ENCODE assay signal across 8 cellular contexts in the genomic region with DNA sequence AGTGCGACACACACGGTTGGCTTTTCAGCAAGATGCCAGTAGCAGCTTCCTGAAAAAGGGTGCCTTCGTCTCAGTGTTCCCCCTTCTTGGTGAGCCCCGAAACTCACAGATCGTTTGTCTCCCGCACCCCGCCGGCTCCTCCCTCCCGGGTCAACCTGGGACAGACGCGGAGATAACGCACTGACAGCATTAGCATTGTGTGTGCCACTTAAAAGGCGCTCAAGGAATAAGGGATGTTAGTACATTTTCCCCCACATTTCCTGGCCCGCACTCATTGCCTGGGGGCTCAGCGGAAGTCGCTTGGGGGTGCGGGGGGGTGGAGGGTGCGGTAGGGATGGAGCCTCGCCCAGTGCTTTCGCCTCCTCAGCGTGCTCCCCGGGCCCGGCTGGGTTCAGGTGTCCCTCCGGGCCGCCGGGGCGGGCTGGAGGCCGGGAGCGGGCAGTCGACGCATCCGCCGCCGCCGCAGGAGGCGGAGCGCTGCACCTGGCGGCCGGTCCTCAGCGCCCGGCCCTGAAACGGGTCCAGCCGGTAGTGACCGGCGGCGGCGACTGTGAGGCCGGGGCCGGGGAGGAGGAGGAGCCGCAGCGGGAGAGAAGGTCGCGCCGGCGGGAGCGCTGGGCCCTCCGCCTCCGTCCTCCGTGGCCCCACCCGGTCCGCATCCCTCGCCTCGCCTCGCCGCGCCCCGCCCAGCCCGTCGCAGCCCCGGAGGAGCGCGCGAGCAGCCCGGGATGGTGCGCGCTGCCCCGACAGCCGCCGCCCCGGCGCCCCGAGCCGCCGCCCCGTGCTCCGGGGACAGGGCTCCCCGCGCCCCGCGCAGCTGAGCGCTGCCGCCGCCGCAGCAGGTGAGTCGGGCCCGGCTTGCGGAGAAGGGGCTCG. TPM values are rescaled to one million over a fixed set of nuclear protein-coding genes. Genes with fewer than 3 reads are reported as not detected.
DNase-seq lines count a peak whose midpoint lies in the region; TF ChIP-seq lines count a peak whose summit lies in the region.

A gene (plus strand): TSS at position 694 of the 876 bp plus-strand sequence. CDS start 27,675 bp downstream, outside the sequence.

- peaks cover 37% of the 10 kb centered on the region for H3K27me3 ChIP-seq in H7 (ENCODE audit: control insufficient read depth, insufficient read depth, low read length)
- H3K27me3 ChIP-seq in liver (ENCODE audit: control insufficient read depth in 4 of 4, insufficient read depth in 4 of 4, low read length in 3 of 4), result peaks cover 0 to 4% (median 2%) of the 10 kb centered on the region in 4 donors

- peak within 1 kb of the TSS in 1 of 2 donors; percentile 63 for H3K9ac ChIP-seq in liver (ENCODE audit: low read depth in 1 of 2, low read length in 2 of 2)

- DNase-seq in H7 (peak; percentile 85), NAMALWA (ENCODE audit: low spot score) (peak; percentile 37), chondrocyte (ENCODE audit: low spot score) (no peak), COLO829 (ENCODE audit: low spot score) (no peak)
- peak; percentile 29 for DNase-seq in activated CD4-positive, alpha-beta T cell treated with anti-CD3 and anti-CD28 coated beads for 1 hour
- peak; percentile 57 for DNase-seq in stimulated activated CD4-positive, alpha-beta T cell treated with anti-CD3 and anti-CD28 coated beads, Interleukin-4, amount 100 ng/mL, for 24 hours

- peaks cover 0 to 5% (median 0%) of the 10 kb centered on the region in 4 donors for H3K9me3 ChIP-seq in liver (ENCODE audit: control insufficient read depth in 4 of 4, low read length in 3 of 4)

- no peaks in the 10 kb centered on the region for H3K36me3 Mint-ChIP-seq in chondrocyte (ENCODE audit: low read depth)

- H3K4me3 Mint-ChIP-seq in chondrocyte (ENCODE audit: unreplicated experiment), result peak within 1 kb of the TSS; percentile 63

- TF ChIP-seq CTCF in chondrocyte (IDR thresholded peaks at IDR 0.05) (no peak), liver (IDR thresholded peaks at IDR 0.05; ENCODE audit: low read depth, low read length, missing input control) (no peak)

- no peaks in the 10 kb centered on the region for H3K36me3 ChIP-seq in H7 (replicated peaks; ENCODE audit: control insufficient read depth, insufficient read depth, low read length)
- H3K36me3 ChIP-seq in liver (ENCODE audit: control insufficient read depth in 4 of 4, insufficient read depth in 3 of 4, low read depth in 1 of 4, low read length in 3 of 4), result no peaks in the 10 kb centered on the region

- H3K4me1 ChIP-seq in liver (ENCODE audit: control insufficient read depth in 4 of 4, insufficient read depth in 4 of 4, low read length in 3 of 4), result peaks cover 0 to 9% (median 4%) of the 10 kb centered on the region in 4 donors

- H3K27ac ChIP-seq in liver (ENCODE audit: low read depth in 1 of 2, low read length in 2 of 2), result peak within 1 kb of the TSS; percentile 1 to 38

- TF ChIP-seq RAD21 in liver (IDR thresholded peaks at IDR 0.05), result no peak

- no peak within 1 kb of the TSS for H3K27ac Mint-ChIP-seq in chondrocyte (ENCODE audit: unreplicated experiment)

- no peaks in the 10 kb centered on the region for H3K9me3 Mint-ChIP-seq in chondrocyte (ENCODE audit: low read depth)

- H3K4me3 ChIP-seq in GM08714 (ENCODE audit: low read length) (peak within 1 kb of the TSS; percentile 86), H7 (ENCODE audit: insufficient read depth, low read depth, low read length) (peak within 1 kb of the TSS; percentile 55), liver (ENCODE audit: low read depth in 1 of 3, low read length in 3 of 3) (peak within 1 kb of the TSS; percentile 35 to 96 (median 68))

- 4% methylated on average over 98 of the region's 98 CpGs for WGBS in liver

- H3K27me3 Mint-ChIP-seq in chondrocyte (ENCODE audit: low read depth), result no peaks in the 10 kb centered on the region

- peaks cover 4% of the 10 kb centered on the region for H3K4me1 Mint-ChIP-seq in chondrocyte (ENCODE audit: low read depth)

TF ChIP-seq in liver, 16 proteins besides CTCF, POLR2A, EP300 and RAD21:
- TF ChIP-seq HNF4G (IDR thresholded peaks at IDR 0.05), result no peak
- no peak for TF ChIP-seq YY1 (IDR thresholded peaks at IDR 0.05)
- no peak for TF ChIP-seq FOXA2 (IDR thresholded peaks at IDR 0.05)
- TF ChIP-seq, protein P1, sequence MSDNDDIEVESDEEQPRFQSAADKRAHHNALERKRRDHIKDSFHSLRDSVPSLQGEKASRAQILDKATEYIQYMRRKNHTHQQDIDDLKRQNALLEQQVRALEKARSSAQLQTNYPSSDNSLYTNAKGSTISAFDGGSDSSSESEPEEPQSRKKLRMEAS (IDR thresholded peaks at IDR 0.05), result no peak
- TF ChIP-seq, protein P2, sequence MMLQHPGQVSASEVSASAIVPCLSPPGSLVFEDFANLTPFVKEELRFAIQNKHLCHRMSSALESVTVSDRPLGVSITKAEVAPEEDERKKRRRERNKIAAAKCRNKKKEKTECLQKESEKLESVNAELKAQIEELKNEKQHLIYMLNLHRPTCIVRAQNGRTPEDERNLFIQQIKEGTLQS (IDR thresholded peaks at IDR 0.05), result no peak
- no peak for TF ChIP-seq FOXA1 (IDR thresholded peaks at IDR 0.05)
- TF ChIP-seq SP1 (IDR thresholded peaks at IDR 0.05), result no peak
- TF ChIP-seq JUND (IDR thresholded peaks at IDR 0.05), result no peak
- no peak for TF ChIP-seq NR2F2 (IDR thresholded peaks at IDR 0.05)
- no peak for TF ChIP-seq RXRA (IDR thresholded peaks at IDR 0.05)
- TF ChIP-seq, protein P3, sequence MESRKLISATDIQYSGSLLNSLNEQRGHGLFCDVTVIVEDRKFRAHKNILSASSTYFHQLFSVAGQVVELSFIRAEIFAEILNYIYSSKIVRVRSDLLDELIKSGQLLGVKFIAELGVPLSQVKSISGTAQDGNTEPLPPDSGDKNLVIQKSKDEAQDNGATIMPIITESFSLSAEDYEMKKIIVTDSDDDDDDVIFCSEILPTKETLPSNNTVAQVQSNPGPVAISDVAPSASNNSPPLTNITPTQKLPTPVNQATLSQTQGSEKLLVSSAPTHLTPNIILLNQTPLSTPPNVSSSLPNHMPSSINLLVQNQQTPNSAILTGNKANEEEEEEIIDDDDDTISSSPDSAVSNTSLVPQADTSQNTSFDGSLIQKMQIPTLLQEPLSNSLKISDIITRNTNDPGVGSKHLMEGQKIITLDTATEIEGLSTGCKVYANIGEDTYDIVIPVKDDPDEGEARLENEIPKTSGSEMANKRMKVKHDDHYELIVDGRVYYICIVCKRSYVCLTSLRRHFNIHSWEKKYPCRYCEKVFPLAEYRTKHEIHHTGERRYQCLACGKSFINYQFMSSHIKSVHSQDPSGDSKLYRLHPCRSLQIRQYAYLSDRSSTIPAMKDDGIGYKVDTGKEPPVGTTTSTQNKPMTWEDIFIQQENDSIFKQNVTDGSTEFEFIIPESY (IDR thresholded peaks at IDR 0.05), result no peak
- TF ChIP-seq, protein P4, sequence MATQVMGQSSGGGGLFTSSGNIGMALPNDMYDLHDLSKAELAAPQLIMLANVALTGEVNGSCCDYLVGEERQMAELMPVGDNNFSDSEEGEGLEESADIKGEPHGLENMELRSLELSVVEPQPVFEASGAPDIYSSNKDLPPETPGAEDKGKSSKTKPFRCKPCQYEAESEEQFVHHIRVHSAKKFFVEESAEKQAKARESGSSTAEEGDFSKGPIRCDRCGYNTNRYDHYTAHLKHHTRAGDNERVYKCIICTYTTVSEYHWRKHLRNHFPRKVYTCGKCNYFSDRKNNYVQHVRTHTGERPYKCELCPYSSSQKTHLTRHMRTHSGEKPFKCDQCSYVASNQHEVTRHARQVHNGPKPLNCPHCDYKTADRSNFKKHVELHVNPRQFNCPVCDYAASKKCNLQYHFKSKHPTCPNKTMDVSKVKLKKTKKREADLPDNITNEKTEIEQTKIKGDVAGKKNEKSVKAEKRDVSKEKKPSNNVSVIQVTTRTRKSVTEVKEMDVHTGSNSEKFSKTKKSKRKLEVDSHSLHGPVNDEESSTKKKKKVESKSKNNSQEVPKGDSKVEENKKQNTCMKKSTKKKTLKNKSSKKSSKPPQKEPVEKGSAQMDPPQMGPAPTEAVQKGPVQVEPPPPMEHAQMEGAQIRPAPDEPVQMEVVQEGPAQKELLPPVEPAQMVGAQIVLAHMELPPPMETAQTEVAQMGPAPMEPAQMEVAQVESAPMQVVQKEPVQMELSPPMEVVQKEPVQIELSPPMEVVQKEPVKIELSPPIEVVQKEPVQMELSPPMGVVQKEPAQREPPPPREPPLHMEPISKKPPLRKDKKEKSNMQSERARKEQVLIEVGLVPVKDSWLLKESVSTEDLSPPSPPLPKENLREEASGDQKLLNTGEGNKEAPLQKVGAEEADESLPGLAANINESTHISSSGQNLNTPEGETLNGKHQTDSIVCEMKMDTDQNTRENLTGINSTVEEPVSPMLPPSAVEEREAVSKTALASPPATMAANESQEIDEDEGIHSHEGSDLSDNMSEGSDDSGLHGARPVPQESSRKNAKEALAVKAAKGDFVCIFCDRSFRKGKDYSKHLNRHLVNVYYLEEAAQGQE (IDR thresholded peaks at IDR 0.05), result no peak
- TF ChIP-seq TAF1 (conservative IDR thresholded peaks at IDR 0.05), result no peak

RNA-seq across cellular contexts. Expression of the gene that starts here (rescaled TPM):
- 0.63 and 1.6 TPM in 2 replicates for total RNA-seq in H7 (2014; rRNA removed; shearing (Covaris generic))
- total RNA-seq in chondrocyte, result 5.9 to 8.4 TPM (median 6.9 TPM) in 3 replicates
- total RNA-seq in liver, result 1 to 10 TPM; 2.9 to 9.5 TPM
- polyA plus RNA-seq in liver, result 1 to 10 TPM in 1 of 2 donors, under 1 TPM in 1; 0.83 to 1.8 TPM

Comparison
In these comparisons a context has a peak if more than half of its experiments do, and no peak if none do; other contexts are left out.
1. DNase-seq: peak in H7 (single experiment), NAMALWA (single experiment), activated CD4-positive, alpha-beta T cell treated with anti-CD3 and anti-CD28 coated beads for 1 hour (single experiment) and stimulated activated CD4-positive, alpha-beta T cell treated with anti-CD3 and anti-CD28 coated beads, Interleukin-4, amount 100 ng/mL, for 24 hours (single experiment); none in chondrocyte (single experiment) and COLO829 (single experiment).
2. Peak in every context shown above with its lines, with median percentiles within 50 percentile points of each other: H3K4me3 ChIP-seq.